8 cellular contexts compared by ENCODE assay signal in the genomic region with DNA sequence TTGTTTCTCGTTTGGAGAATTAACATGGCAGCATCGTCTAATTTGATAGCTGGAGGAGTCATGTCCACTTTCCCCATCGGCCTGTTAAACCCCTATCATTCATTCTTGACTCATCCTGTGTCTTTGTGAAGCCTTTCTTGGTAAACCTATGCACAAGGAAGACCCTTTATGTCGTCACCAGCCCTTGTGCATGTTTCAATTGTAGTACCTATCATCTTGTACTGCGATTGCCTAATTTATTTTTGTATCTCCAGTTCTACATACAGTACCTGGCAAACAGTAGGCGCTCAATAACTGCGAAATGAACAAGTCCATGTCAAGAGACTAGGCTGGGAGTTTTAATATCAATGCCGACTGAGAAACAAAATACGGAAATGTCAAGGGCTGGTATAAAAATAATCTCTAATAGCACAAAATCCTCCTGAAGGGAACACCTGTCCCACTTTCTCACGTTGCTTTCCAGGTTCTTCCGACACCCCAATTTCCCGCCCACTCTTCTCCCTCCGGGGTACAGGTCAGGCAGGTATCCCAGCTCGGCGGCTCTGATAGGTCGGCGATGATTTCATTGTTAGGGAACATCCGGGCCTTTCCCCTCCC. TPM values are rescaled to one million over a fixed set of nuclear protein-coding genes. Genes with fewer than 3 reads are reported as not detected.
A peak's percentile ranks its signal among the peaks of the same experiment; 100 is the strongest.
DNase-seq lines count a peak whose midpoint lies in the region; ATAC-seq and TF ChIP-seq lines count a peak whose summit lies in the region.

No MANE protein-coding gene starts in this region.

- no peaks in the 10 kb centered on the region for H3K27me3 ChIP-seq in adipocyte (replicated peaks; ENCODE audit: control insufficient read depth, insufficient read depth, low read length)
- no peaks in the 10 kb centered on the region for H3K27me3 ChIP-seq in liver (ENCODE audit: control insufficient read depth in 4 of 4, insufficient read depth in 4 of 4, low read length in 3 of 4)
- no peaks in the 10 kb centered on the region for H3K27me3 ChIP-seq in transverse colon

- peaks cover 5% of the 10 kb centered on the region for H3K9me3 Mint-ChIP-seq in activated T-cell treated with anti-CD3 and anti-CD28 coated beads, Interleukin-2, amount 50 U/mL, for 4 hours

- H3K4me3 ChIP-seq in adipocyte (ENCODE audit: low read length) (peak overlapping the region; percentile 94), liver (ENCODE audit: low read depth in 1 of 3, low read length in 3 of 3) (peak overlapping the region; percentile 46 to 74 (median 64)), transverse colon (peak overlapping the region; percentile 16 to 65 (median 50))

- H3K27me3 Mint-ChIP-seq in activated T-cell treated with anti-CD3 and anti-CD28 coated beads, Interleukin-2, amount 50 U/mL, for 4 hours (ENCODE audit: low read depth): no peaks in the 10 kb centered on the region

- no peak for TF ChIP-seq EP300 in transverse colon (IDR thresholded peaks at IDR 0.05; ENCODE audit: low read depth)

- no peak for TF ChIP-seq POLR2A in transverse colon (IDR thresholded peaks at IDR 0.05)

- H3K9me3 ChIP-seq in adipocyte (ENCODE audit: control insufficient read depth, low read length) (peaks cover 4% of the 10 kb centered on the region), liver (ENCODE audit: control insufficient read depth in 4 of 4, low read length in 3 of 4) (no peaks in the 10 kb centered on the region), transverse colon (peaks cover 0 to 3% of the 10 kb centered on the region in 2 donors)

- in situ Hi-C loops in transverse colon (cut with MboI; ENCODE audit: low pct_ligation_motif_present in 1 of 4, low pct_unique_long_range_greater_than_20kb in 1 of 4, low sequenced_read_pairs in 3 of 4): no loop called here

- H3K4me1 ChIP-seq in adipocyte (ENCODE audit: control insufficient read depth, insufficient read depth, low read length) (peaks cover 21% of the 10 kb centered on the region), liver (ENCODE audit: control insufficient read depth in 4 of 4, insufficient read depth in 4 of 4, low read length in 3 of 4) (peaks cover 0 to 25% (median 11%) of the 10 kb centered on the region in 4 donors), transverse colon (peaks cover 0 to 27% (median 20%) of the 10 kb centered on the region in 4 donors)

- H3K4me1 Mint-ChIP-seq in activated T-cell treated with anti-CD3 and anti-CD28 coated beads, Interleukin-2, amount 50 U/mL, for 4 hours (ENCODE audit: low read depth): peaks cover 25% of the 10 kb centered on the region

- peak overlapping the region; percentile 95 to 99 for H3K27ac ChIP-seq in liver (ENCODE audit: low read depth in 1 of 2, low read length in 2 of 2)
- H3K27ac ChIP-seq in transverse colon: peak overlapping the region; percentile 95 to 99 (median 97)

- no peak for TF ChIP-seq CTCF in liver (IDR thresholded peaks at IDR 0.05; ENCODE audit: low read depth, low read length, missing input control)
- no peak for TF ChIP-seq CTCF in transverse colon (IDR thresholded peaks at IDR 0.05)

- DNase-seq in activated T-cell treated with anti-CD3 and anti-CD28 coated beads, Interleukin-2, amount 50 U/mL, for 4 hours: no peak
- DNase-seq in activated T-cell treated with anti-CD3 and anti-CD28 coated beads for 4 hours (no peak), adipocyte (ENCODE audit: low read depth) (no peak), transverse colon (no peak), HK-2 (ENCODE audit: unreplicated experiment) (no peak), NCI-H524 (lab: John Stamatoyannopoulos, UW) (no peak)

- peaks cover 3% of the 10 kb centered on the region for H3K36me3 Mint-ChIP-seq in activated T-cell treated with anti-CD3 and anti-CD28 coated beads, Interleukin-2, amount 50 U/mL, for 4 hours (ENCODE audit: insufficient read depth)

- H3K9ac ChIP-seq in adipocyte (ENCODE audit: low read length): peak overlapping the region; percentile 89
- H3K9ac ChIP-seq in liver (ENCODE audit: low read depth in 1 of 2, low read length in 2 of 2): peak overlapping the region in 1 of 2 donors; percentile 41

- 30% methylated on average over 18 of the region's 18 CpGs for WGBS in liver
- 26 to 31% methylated on average over 15 to 18 of the region's 18 CpGs for WGBS in transverse colon (ENCODE audit: low coverage in 1 of 2), 2 donors

- intact Hi-C loops in transverse colon (cut with DNase I; ENCODE audit: low total_unique reads): loop anchor here (10.0 kb wide), 1 partner anchor 1313 kb away; no protein-coding TSS in a partner anchor

- no peak for TF ChIP-seq RAD21 in liver (IDR thresholded peaks at IDR 0.05)

- H3K36me3 ChIP-seq in adipocyte (ENCODE audit: control insufficient read depth, insufficient read depth, low read length, severe bottlenecking) (no peaks in the 10 kb centered on the region), liver (ENCODE audit: control insufficient read depth in 4 of 4, insufficient read depth in 3 of 4, low read depth in 1 of 4, low read length in 3 of 4) (no peaks in the 10 kb centered on the region), transverse colon (no peaks in the 10 kb centered on the region)

- peak overlapping the region; percentile 97 for H3K4me3 Mint-ChIP-seq in activated T-cell treated with anti-CD3 and anti-CD28 coated beads, Interleukin-2, amount 50 U/mL, for 4 hours

- ATAC-seq in activated T-cell treated with anti-CD3 and anti-CD28 coated beads, Interleukin-2, amount 50 U/mL, for 4 hours: no peak
- ATAC-seq in GM21576 (IDR thresholded peaks at IDR 0.05; ENCODE audit: unreplicated experiment): no peak

TF ChIP-seq in liver, 16 proteins besides CTCF, POLR2A, EP300 and RAD21:
- TF ChIP-seq TAF1 (conservative IDR thresholded peaks at IDR 0.05) (no peak), EGR1 (IDR thresholded peaks at IDR 0.05; ENCODE audit: low read depth in 2 of 2) (peak; percentile 80 to 89), JUND (IDR thresholded peaks at IDR 0.05) (peak; percentile 62 to 83), NR2F2 (IDR thresholded peaks at IDR 0.05) (no peak), SP1 (IDR thresholded peaks at IDR 0.05) (no peak), HNF4G (IDR thresholded peaks at IDR 0.05) (no peak), YY1 (IDR thresholded peaks at IDR 0.05) (no peak), RXRA (IDR thresholded peaks at IDR 0.05) (no peak), FOXA1 (IDR thresholded peaks at IDR 0.05) (no peak), FOXA2 (IDR thresholded peaks at IDR 0.05) (no peak), GABPA (IDR thresholded peaks at IDR 0.05 in 1 of 2, conservative IDR thresholded peaks at IDR 0.05 in 1 of 2) (peak in 1 of 2 donors; percentile 84), HNF4A (conservative IDR thresholded peaks at IDR 0.05) (no peak)
- TF ChIP-seq, protein P1, sequence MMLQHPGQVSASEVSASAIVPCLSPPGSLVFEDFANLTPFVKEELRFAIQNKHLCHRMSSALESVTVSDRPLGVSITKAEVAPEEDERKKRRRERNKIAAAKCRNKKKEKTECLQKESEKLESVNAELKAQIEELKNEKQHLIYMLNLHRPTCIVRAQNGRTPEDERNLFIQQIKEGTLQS (IDR thresholded peaks at IDR 0.05): no peak
- TF ChIP-seq, protein P2, sequence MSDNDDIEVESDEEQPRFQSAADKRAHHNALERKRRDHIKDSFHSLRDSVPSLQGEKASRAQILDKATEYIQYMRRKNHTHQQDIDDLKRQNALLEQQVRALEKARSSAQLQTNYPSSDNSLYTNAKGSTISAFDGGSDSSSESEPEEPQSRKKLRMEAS (IDR thresholded peaks at IDR 0.05): no peak
- TF ChIP-seq, protein P3, sequence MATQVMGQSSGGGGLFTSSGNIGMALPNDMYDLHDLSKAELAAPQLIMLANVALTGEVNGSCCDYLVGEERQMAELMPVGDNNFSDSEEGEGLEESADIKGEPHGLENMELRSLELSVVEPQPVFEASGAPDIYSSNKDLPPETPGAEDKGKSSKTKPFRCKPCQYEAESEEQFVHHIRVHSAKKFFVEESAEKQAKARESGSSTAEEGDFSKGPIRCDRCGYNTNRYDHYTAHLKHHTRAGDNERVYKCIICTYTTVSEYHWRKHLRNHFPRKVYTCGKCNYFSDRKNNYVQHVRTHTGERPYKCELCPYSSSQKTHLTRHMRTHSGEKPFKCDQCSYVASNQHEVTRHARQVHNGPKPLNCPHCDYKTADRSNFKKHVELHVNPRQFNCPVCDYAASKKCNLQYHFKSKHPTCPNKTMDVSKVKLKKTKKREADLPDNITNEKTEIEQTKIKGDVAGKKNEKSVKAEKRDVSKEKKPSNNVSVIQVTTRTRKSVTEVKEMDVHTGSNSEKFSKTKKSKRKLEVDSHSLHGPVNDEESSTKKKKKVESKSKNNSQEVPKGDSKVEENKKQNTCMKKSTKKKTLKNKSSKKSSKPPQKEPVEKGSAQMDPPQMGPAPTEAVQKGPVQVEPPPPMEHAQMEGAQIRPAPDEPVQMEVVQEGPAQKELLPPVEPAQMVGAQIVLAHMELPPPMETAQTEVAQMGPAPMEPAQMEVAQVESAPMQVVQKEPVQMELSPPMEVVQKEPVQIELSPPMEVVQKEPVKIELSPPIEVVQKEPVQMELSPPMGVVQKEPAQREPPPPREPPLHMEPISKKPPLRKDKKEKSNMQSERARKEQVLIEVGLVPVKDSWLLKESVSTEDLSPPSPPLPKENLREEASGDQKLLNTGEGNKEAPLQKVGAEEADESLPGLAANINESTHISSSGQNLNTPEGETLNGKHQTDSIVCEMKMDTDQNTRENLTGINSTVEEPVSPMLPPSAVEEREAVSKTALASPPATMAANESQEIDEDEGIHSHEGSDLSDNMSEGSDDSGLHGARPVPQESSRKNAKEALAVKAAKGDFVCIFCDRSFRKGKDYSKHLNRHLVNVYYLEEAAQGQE (IDR thresholded peaks at IDR 0.05): no peak
- TF ChIP-seq, protein P4, sequence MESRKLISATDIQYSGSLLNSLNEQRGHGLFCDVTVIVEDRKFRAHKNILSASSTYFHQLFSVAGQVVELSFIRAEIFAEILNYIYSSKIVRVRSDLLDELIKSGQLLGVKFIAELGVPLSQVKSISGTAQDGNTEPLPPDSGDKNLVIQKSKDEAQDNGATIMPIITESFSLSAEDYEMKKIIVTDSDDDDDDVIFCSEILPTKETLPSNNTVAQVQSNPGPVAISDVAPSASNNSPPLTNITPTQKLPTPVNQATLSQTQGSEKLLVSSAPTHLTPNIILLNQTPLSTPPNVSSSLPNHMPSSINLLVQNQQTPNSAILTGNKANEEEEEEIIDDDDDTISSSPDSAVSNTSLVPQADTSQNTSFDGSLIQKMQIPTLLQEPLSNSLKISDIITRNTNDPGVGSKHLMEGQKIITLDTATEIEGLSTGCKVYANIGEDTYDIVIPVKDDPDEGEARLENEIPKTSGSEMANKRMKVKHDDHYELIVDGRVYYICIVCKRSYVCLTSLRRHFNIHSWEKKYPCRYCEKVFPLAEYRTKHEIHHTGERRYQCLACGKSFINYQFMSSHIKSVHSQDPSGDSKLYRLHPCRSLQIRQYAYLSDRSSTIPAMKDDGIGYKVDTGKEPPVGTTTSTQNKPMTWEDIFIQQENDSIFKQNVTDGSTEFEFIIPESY (IDR thresholded peaks at IDR 0.05): no peak

RNA-seq across cellular contexts. Expression of a gene that starts 1.3 kb away (rescaled TPM):
- 10 to 100 TPM; 25.5 to 32.2 (median 32.1) TPM for total RNA-seq in activated T-cell treated with anti-CD3 and anti-CD28 coated beads, Interleukin-2, amount 50 U/mL, for 4 hours
- total RNA-seq in liver (10 to 100 TPM; 36.4 to 38.5 TPM), transverse colon (100 to 1,000 TPM in 1 of 4 donors, 10 to 100 TPM in 3; 23.7 to 108 (median 67.0) TPM)
- 10 to 100 TPM; 13.5 to 25.2 TPM for polyA plus RNA-seq in liver
